Comparison of ENCODE assay signal across 8 cellular contexts in genomic region chr16:57299009-57299718, GRCh38. TPM values are rescaled to one million over a fixed set of nuclear protein-coding genes. Genes with fewer than 3 reads are reported as not detected.
DNase-seq lines count a peak whose midpoint lies in the region; ATAC-seq and TF ChIP-seq lines count a peak whose summit lies in the region.

No MANE protein-coding gene starts in this region.

- H2AFZ ChIP-seq in SK-N-SH (ENCODE audit: low read depth) = peak overlapping the region; percentile 96
- H2AFZ ChIP-seq in osteoblast (ENCODE audit: low read length) = peak overlapping the region; percentile 97

- H3K9me3 ChIP-seq in DOHH2 (ENCODE audit: control insufficient read depth, insufficient read depth, low read length) (no peaks in the 10 kb centered on the region), SK-N-SH (no peaks in the 10 kb centered on the region), osteoblast (ENCODE audit: low read depth, low read length) (no peaks in the 10 kb centered on the region)

- no peaks in the 10 kb centered on the region for H3K9me2 ChIP-seq in DOHH2 (replicated peaks; ENCODE audit: control insufficient read depth, low read length)
- no peaks in the 10 kb centered on the region for H3K9me2 ChIP-seq in SK-N-SH

- H4K20me1 ChIP-seq in DOHH2 (ENCODE audit: control insufficient read depth, insufficient read depth, low read depth, low read length) (no peaks in the 10 kb centered on the region), SK-N-SH (ENCODE audit: insufficient read depth) (no peaks in the 10 kb centered on the region), osteoblast (ENCODE audit: insufficient read depth, low read length) (no peaks in the 10 kb centered on the region)

- ATAC-seq in GM19467 (IDR thresholded peaks at IDR 0.05; ENCODE audit: unreplicated experiment) (peak; percentile 23), HG03521 (IDR thresholded peaks at IDR 0.05; ENCODE audit: unreplicated experiment) (peak; percentile 10)

- CTCF ChIA-PET in SK-N-SH (lab: Yijun Ruan, JAX) = interaction anchor here (0.8 to 26.6 kb wide), 26 partner anchors 8 to 293 kb away, joined by 3 to 544 read pairs (median 6); partner anchors contain the start of genes CIAPIN1, COQ9, CPNE2 and CX3CL1

- H3K79me2 ChIP-seq in DOHH2 (ENCODE audit: control insufficient read depth, low read length) = no peaks in the 10 kb centered on the region
- no peaks in the 10 kb centered on the region for H3K79me2 ChIP-seq in SK-N-SH (ENCODE audit: insufficient read depth)
- H3K79me2 ChIP-seq in osteoblast (ENCODE audit: insufficient read depth, low read length) = no peaks in the 10 kb centered on the region

- H3K27me3 ChIP-seq in DOHH2 (ENCODE audit: control insufficient read depth, low read length) (peaks cover 21% of the 10 kb centered on the region), SK-N-SH (ENCODE audit: insufficient read depth) (no peaks in the 10 kb centered on the region), osteoblast (ENCODE audit: insufficient read depth, low read length) (peaks cover 9% of the 10 kb centered on the region)

- H3K36me3 ChIP-seq in DOHH2 (ENCODE audit: control insufficient read depth, low read length) (no peaks in the 10 kb centered on the region), SK-N-SH (replicated peaks in 1 of 2; ENCODE audit: control insufficient read depth in 1 of 2, insufficient read depth in 2 of 2, low read length in 1 of 2) (no peaks in the 10 kb centered on the region), osteoblast (ENCODE audit: insufficient read depth, low read length) (no peaks in the 10 kb centered on the region)

- TF ChIP-seq CTCF in DOHH2 (IDR thresholded peaks at IDR 0.05; ENCODE audit: low read depth, low read length, poor library complexity, severe bottlenecking) (peak; percentile 28), SK-N-SH (IDR thresholded peaks at IDR 0.05) (peak; percentile 41; the same call in 1 of the 2 replicates), fibroblast of mammary gland (conservative IDR thresholded peaks at IDR 0.05; ENCODE audit: control insufficient read depth, insufficient read depth, low read depth, low read length) (peak; percentile 21), osteoblast (IDR thresholded peaks at IDR 0.05; ENCODE audit: extremely low read depth, low read depth, low read length) (no peak)

- H3K4me2 ChIP-seq in DOHH2 (ENCODE audit: low read length) (peak overlapping the region; percentile 66), SK-N-SH (peak overlapping the region; percentile 75), osteoblast (ENCODE audit: insufficient read depth, low read length) (peak overlapping the region; percentile 95)

- H3K9ac ChIP-seq in SK-N-SH = peak overlapping the region; percentile 69

- 21% methylated on average over 14 of the region's 14 CpGs for WGBS in SK-N-SH (ENCODE audit: low lambda C conversion rate)

- no peak for TF ChIP-seq RAD21 in SK-N-SH (IDR thresholded peaks at IDR 0.05; ENCODE audit: low read length)

- POLR2A ChIA-PET in SK-N-SH (lab: Yijun Ruan, JAX) = interaction anchor here (0.9 to 1.2 kb wide), 2 partner anchors 54 to 120 kb away, joined by 3 to 5 read pairs; partner anchors contain the start of gene ARL2BP

- H3K4me3 ChIP-seq in DOHH2 (ENCODE audit: low read length) (peak overlapping the region; percentile 83), SK-N-SH (ENCODE audit: low read depth in 2 of 2, low read length in 1 of 2) (peak overlapping the region; percentile 56 to 62), fibroblast of mammary gland (ENCODE audit: control insufficient read depth, low read depth, low read length) (peak overlapping the region; percentile 74), osteoblast (ENCODE audit: insufficient read depth, low read length) (peak overlapping the region; percentile 77)

- peaks cover 30% of the 10 kb centered on the region for H3K4me1 ChIP-seq in DOHH2 (ENCODE audit: control insufficient read depth, low read length)
- H3K4me1 ChIP-seq in SK-N-SH (ENCODE audit: control insufficient read depth in 1 of 2, insufficient read depth in 2 of 2, low read depth in 1 of 2, low read length in 1 of 2) = peaks cover 0 to 7% of the 10 kb centered on the region in 2 experiments; a peak in 1 of 4 replicates
- H3K4me1 ChIP-seq in osteoblast (ENCODE audit: insufficient read depth, low read length) = peaks cover 12% of the 10 kb centered on the region

- H3K27ac ChIP-seq in DOHH2 (ENCODE audit: low read depth, low read length) (peak overlapping the region; percentile 80), SK-N-SH (ENCODE audit: low read depth in 2 of 2, low read length in 1 of 2) (peak overlapping the region; percentile 82 to 87), osteoblast (ENCODE audit: low read depth, low read length) (peak overlapping the region; percentile 57)

- H3F3A ChIP-seq in DOHH2 (ENCODE audit: control insufficient read depth, insufficient read depth) (peaks cover 13% of the 10 kb centered on the region; the same call in 1 of the 2 replicates), SK-N-SH (replicated peaks; ENCODE audit: insufficient read depth) (peaks cover 17% of the 10 kb centered on the region)

- peak; percentile 69 for DNase-seq in SK-N-SH
- peak; percentile 78 for DNase-seq in fibroblast of mammary gland (ENCODE audit: low read depth)
- peak; percentile 90 for DNase-seq in osteoblast (ENCODE audit: insufficient read length, low spot score, missing footprints)
- DNase-seq in superior temporal gyrus (ENCODE audit: extremely low spot score) = no peak
- DNase-seq in activated naive CD4-positive, alpha-beta T cell treated with anti-CD3 and anti-CD28 coated beads, Interleukin-2, amount 50 U/mL, for 16 hours = no peak

- TF ChIP-seq EP300 in SK-N-SH (IDR thresholded peaks at IDR 0.05; ENCODE audit: borderline replicate concordance in 1 of 2, low read depth in 1 of 2, low read length in 1 of 2) = no peak

TF ChIP-seq in SK-N-SH, 30 proteins besides CTCF, POLR2A, EP300 and RAD21 (continues in another document):
- TF ChIP-seq MEF2A (IDR thresholded peaks at IDR 0.05; ENCODE audit: borderline replicate concordance, low read depth) (no peak), RXRA (IDR thresholded peaks at IDR 0.05; ENCODE audit: borderline replicate concordance, low read depth) (no peak), USF1 (IDR thresholded peaks at IDR 0.05; ENCODE audit: borderline replicate concordance, low read depth) (no peak), RCOR1 (IDR thresholded peaks at IDR 0.05; ENCODE audit: low read length) (no peak), USF2 (IDR thresholded peaks at IDR 0.05; ENCODE audit: borderline replicate concordance, low read depth, low read length) (no peak), POLR2AphosphoS5 (IDR thresholded peaks at IDR 0.05; ENCODE audit: low read depth, low read length) (no peak)
- TF ChIP-seq, protein P1, sequence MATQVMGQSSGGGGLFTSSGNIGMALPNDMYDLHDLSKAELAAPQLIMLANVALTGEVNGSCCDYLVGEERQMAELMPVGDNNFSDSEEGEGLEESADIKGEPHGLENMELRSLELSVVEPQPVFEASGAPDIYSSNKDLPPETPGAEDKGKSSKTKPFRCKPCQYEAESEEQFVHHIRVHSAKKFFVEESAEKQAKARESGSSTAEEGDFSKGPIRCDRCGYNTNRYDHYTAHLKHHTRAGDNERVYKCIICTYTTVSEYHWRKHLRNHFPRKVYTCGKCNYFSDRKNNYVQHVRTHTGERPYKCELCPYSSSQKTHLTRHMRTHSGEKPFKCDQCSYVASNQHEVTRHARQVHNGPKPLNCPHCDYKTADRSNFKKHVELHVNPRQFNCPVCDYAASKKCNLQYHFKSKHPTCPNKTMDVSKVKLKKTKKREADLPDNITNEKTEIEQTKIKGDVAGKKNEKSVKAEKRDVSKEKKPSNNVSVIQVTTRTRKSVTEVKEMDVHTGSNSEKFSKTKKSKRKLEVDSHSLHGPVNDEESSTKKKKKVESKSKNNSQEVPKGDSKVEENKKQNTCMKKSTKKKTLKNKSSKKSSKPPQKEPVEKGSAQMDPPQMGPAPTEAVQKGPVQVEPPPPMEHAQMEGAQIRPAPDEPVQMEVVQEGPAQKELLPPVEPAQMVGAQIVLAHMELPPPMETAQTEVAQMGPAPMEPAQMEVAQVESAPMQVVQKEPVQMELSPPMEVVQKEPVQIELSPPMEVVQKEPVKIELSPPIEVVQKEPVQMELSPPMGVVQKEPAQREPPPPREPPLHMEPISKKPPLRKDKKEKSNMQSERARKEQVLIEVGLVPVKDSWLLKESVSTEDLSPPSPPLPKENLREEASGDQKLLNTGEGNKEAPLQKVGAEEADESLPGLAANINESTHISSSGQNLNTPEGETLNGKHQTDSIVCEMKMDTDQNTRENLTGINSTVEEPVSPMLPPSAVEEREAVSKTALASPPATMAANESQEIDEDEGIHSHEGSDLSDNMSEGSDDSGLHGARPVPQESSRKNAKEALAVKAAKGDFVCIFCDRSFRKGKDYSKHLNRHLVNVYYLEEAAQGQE (IDR thresholded peaks at IDR 0.05; ENCODE audit: low read depth, low read length) = no peak
- TF ChIP-seq, protein P2, sequence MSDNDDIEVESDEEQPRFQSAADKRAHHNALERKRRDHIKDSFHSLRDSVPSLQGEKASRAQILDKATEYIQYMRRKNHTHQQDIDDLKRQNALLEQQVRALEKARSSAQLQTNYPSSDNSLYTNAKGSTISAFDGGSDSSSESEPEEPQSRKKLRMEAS (IDR thresholded peaks at IDR 0.05; ENCODE audit: low read depth) = no peak; the same call in 1 of the 2 replicates

RNA-seq across cellular contexts. Expression of gene PLLP, which starts 14.7 kb away (rescaled TPM):
- polyA plus RNA-seq in SK-N-SH (2012; rRNA removed) = 0.86 and 1.3 TPM in 2 replicates
- polyA plus RNA-seq in SK-N-SH (2012; cell fraction: cytosol; rRNA removed) = 0.75 and 0.81 TPM in 2 replicates
- polyA plus RNA-seq in SK-N-SH (2012; cell fraction: nucleus; rRNA removed) = 0.31 and 0.58 TPM in 2 replicates
- under 0.01 TPM in 2 replicates for total RNA-seq in osteoblast

RNA-seq across cellular contexts. Expression of gene ARL2BP, which starts 54.1 kb away (rescaled TPM):
- polyA plus RNA-seq in SK-N-SH (2012; rRNA removed) = 61.8 and 70.3 TPM in 2 replicates
- polyA plus RNA-seq in SK-N-SH (2012; cell fraction: cytosol; rRNA removed) = 75.9 and 83.6 TPM in 2 replicates
- polyA plus RNA-seq in SK-N-SH (2012; cell fraction: nucleus; rRNA removed) = 20.8 and 24.7 TPM in 2 replicates
- total RNA-seq in osteoblast = 85.8 and 88.4 TPM in 2 replicates

RNA-seq across cellular contexts. Expression of gene CCL22, which starts 59.4 kb away (rescaled TPM):
- polyA plus RNA-seq in SK-N-SH (2012; rRNA removed) = not detected in 2 replicates
- not detected in 2 replicates for polyA plus RNA-seq in SK-N-SH (2012; cell fraction: cytosol; rRNA removed)
- polyA plus RNA-seq in SK-N-SH (2012; cell fraction: nucleus; rRNA removed) = not detected in 2 replicates
- total RNA-seq in osteoblast = not detected in 2 replicates

Comparison
In these comparisons a context has a peak if more than half of its experiments do, and no peak if none do; other contexts are left out.
1. DNase-seq: peak in SK-N-SH (single experiment), fibroblast of mammary gland (single experiment) and osteoblast (single experiment); none in superior temporal gyrus (single experiment) and activated naive CD4-positive, alpha-beta T cell treated with anti-CD3 and anti-CD28 coated beads, Interleukin-2, amount 50 U/mL, for 16 hours (single experiment).
2. Peak in every context shown above with its lines, with median percentiles within 50 percentile points of each other: H3K27ac ChIP-seq, H3K4me2 ChIP-seq and H3K4me3 ChIP-seq.